In the genomic region with DNA sequence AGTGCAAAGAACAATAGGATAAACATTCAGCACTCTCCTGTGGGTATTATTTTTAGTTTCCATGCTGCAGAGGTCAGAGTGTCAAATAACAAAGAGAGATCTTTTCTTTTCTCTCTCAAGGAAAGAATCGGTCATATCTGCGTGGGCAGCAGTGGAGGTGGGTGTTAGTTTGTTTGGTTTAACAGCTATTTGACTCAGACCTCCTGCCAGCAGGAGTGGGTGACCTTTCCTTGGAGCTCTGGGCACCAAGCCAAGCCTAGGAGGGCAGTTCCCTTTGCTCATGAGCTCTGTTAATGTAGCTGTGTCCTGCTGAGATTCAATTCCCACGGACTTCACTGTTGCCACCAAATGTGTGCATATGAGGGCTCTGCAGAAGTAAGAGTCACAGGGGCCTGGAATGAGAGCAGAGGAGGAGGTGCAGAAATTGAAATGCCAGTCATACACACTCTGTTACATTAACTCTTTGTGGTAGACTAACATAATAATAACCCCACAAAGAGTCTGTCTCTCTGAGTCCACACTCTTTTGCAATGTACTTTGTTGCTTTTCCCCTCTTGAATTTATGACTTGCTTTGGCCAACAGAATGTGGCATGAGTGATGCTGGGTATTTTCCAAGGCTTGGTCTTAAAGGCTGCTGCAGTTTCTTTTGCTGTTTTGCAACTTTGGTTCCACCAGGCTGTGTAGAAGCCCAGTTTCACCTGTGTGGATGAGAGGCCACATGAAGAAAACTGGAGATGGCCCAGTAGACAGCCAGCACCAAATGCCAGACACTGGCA, we compare ENCODE assay signal across 9 cellular contexts.
DNase-seq lines count a peak whose midpoint lies in the region; ATAC-seq and TF ChIP-seq lines count a peak whose summit lies in the region.
"Had no signal": no experiment of that assay in that cellular context is flagged by ENCODE, and none has a peak within 500 bp of the region (broad histone marks: within the 10 kb centered on the region; RNA-seq: fewer than 3 reads in every experiment).

No MANE protein-coding gene starts in this region.

- H3K4me3 Mint-ChIP-seq in activated naive CD8-positive, alpha-beta T cell treated with anti-CD3 and anti-CD28 coated beads for 36 hours = no peak overlapping the region

- TF ChIP-seq POLR2A in right lobe of liver (IDR thresholded peaks at IDR 0.05) = no peak

- no peaks in the 10 kb centered on the region for H3K9me3 ChIP-seq in right lobe of liver
- H3K9me3 ChIP-seq: breast epithelium had no signal

- no peaks in the 10 kb centered on the region for H3K27me3 Mint-ChIP-seq in activated naive CD8-positive, alpha-beta T cell treated with anti-CD3 and anti-CD28 coated beads for 36 hours

- H3K4me1 Mint-ChIP-seq in activated naive CD8-positive, alpha-beta T cell treated with anti-CD3 and anti-CD28 coated beads for 36 hours = peaks cover 50% of the 10 kb centered on the region

- 8% methylated on average over 3 of the region's 3 CpGs for WGBS in right lobe of liver (ENCODE audit: insufficient coverage, low coverage, low lambda C conversion rate, missing lambda C conversion rate)

- no peak for TF ChIP-seq CTCF in right lobe of liver (IDR thresholded peaks at IDR 0.05)

- H3K27me3 ChIP-seq in right lobe of liver = no peaks in the 10 kb centered on the region
- H3K27me3 ChIP-seq: breast epithelium had no signal

- H3K27ac ChIP-seq in right lobe of liver = no peak overlapping the region
- H3K27ac ChIP-seq: breast epithelium had no signal

- peaks cover 11% of the 10 kb centered on the region for H3K9me3 Mint-ChIP-seq in activated naive CD8-positive, alpha-beta T cell treated with anti-CD3 and anti-CD28 coated beads for 36 hours

- H3K36me3 ChIP-seq in right lobe of liver = peaks cover 0 to 3% (median 0%) of the 10 kb centered on the region in 4 donors
- H3K36me3 ChIP-seq: breast epithelium had no signal

- intact Hi-C loops in right lobe of liver (cut with DNase I) = no loop called here

- H3K36me3 Mint-ChIP-seq in activated naive CD8-positive, alpha-beta T cell treated with anti-CD3 and anti-CD28 coated beads for 36 hours = peaks cover 66% of the 10 kb centered on the region

- ATAC-seq in right lobe of liver = peak; percentile 71 to 91 (median 82)
- ATAC-seq in GM21381 (IDR thresholded peaks at IDR 0.05; ENCODE audit: unreplicated experiment) = no peak

- peak overlapping the region; percentile 86 for H3K27ac Mint-ChIP-seq in activated naive CD8-positive, alpha-beta T cell treated with anti-CD3 and anti-CD28 coated beads for 36 hours

- peak; percentile 77 for DNase-seq in DMS153 (lab: John Stamatoyannopoulos, UW)
- DNase-seq in NCI-H146 treated with DMSO at 0.1 percent for 48 hours (lab: John Stamatoyannopoulos, UW; ENCODE audit: unreplicated experiment) = peak; percentile 69
- peak; percentile 82 for DNase-seq in activated naive CD8-positive, alpha-beta T cell treated with anti-CD3 and anti-CD28 coated beads for 36 hours
- DNase-seq in right lobe of liver = peak; percentile 65 to 79 (median 79)
- DNase-seq in superior temporal gyrus (ENCODE audit: extremely low spot score) = peak; percentile 15
- no peak for DNase-seq in NCI-H526 treated with DMSO at 0.1 percent for 48 hours (lab: John Stamatoyannopoulos, UW)
- DNase-seq in occipital lobe (lab: John Stamatoyannopoulos, UW) = no peak

- H3K4me3 ChIP-seq in right lobe of liver = no peak overlapping the region
- H3K4me3 ChIP-seq: breast epithelium had no signal

- peaks cover 0 to 6% (median 2%) of the 10 kb centered on the region in 4 donors for H3K4me1 ChIP-seq in right lobe of liver
- H3K4me1 ChIP-seq: breast epithelium had no signal

Comparison
In these comparisons a context has a peak if more than half of its experiments do, and no peak if none do; other contexts are left out.
1. DNase-seq: peak in DMS153 (single experiment), NCI-H146 treated with DMSO at 0.1 percent for 48 hours (single experiment), activated naive CD8-positive, alpha-beta T cell treated with anti-CD3 and anti-CD28 coated beads for 36 hours (single experiment), right lobe of liver (3 of 3) and superior temporal gyrus (single experiment); none in NCI-H526 treated with DMSO at 0.1 percent for 48 hours (single experiment) and occipital lobe (single experiment).